ENCODE assay signal across 16 cellular contexts in the genomic region with DNA sequence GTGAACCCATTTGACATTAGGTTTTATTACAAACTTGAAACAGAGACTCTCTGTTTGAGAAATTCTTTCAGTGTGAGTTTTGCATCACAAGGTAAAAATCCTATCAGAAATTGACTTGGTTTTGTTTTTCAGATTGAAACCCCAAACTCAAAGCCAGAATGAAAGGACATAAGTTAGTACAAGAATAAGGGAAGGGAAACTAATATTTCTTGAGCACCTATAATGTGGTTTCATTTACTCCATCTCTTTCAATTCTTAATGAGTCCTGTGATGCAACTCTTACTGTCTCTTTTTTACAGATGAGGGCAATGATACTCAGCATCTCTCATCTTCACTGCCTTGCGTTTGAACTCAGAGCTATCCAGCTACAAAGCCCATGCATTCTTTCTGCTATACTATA.
DNase-seq lines count a peak whose midpoint lies in the region; ATAC-seq and TF ChIP-seq lines count a peak whose summit lies in the region.
"Had no signal": no experiment of that assay in that cellular context is flagged by ENCODE, and none has a peak within 500 bp of the region (broad histone marks: within the 10 kb centered on the region; RNA-seq: fewer than 3 reads in every experiment).

No MANE protein-coding gene starts in this region.

- H3K27me3 ChIP-seq in brain microvascular endothelial cell (replicated peaks), result no peaks in the 10 kb centered on the region
- H3K27me3 ChIP-seq: adrenal gland, tibial nerve had no signal

- H3K27ac ChIP-seq in brain microvascular endothelial cell, result no peak overlapping the region
- H3K27ac ChIP-seq: adrenal gland, parathyroid adenoma, tibial nerve had no signal

- ATAC-seq in GM19395 (IDR thresholded peaks at IDR 0.05; ENCODE audit: unreplicated experiment) (peak; percentile 95), HG02763 (IDR thresholded peaks at IDR 0.05; ENCODE audit: unreplicated experiment) (peak; percentile 73), HG03460 (IDR thresholded peaks at IDR 0.05; ENCODE audit: unreplicated experiment) (peak; percentile 84)
- ATAC-seq: left ventricle myocardium superior had no signal

- DNase-seq in GM13977 (ENCODE audit: low spot score) (peak; percentile 52), brain microvascular endothelial cell (no peak), RKO (ENCODE audit: low spot score) (no peak), HK-2 (ENCODE audit: unreplicated experiment) (no peak), KBM-7 (no peak)
- DNase-seq: activated CD8-positive, alpha-beta memory T cell treated with anti-CD3 and anti-CD28 coated beads for 24 hours; adrenal gland; effector memory CD4-positive, alpha-beta T cell; glutamatergic neuron; left ventricle myocardium superior; NCI-H1417 had no signal

- TF ChIP-seq CTCF in GM13977 (IDR thresholded peaks at IDR 0.05; ENCODE audit: extremely low read depth, insufficient read depth, missing control alignments) (no peak), brain microvascular endothelial cell (IDR thresholded peaks at IDR 0.05; ENCODE audit: low read depth, low read length, missing control alignments) (no peak)

- in situ Hi-C loops in GM13977 (cut with MboI; ENCODE audit: low pct_unique_long_range_greater_than_20kb, low sequenced_read_pairs, unreplicated experiment) (no loop called here), brain microvascular endothelial cell (cut with HindIII; ENCODE audit: low pct_ligation_motif_present, low sequenced_read_pairs) (no loop called here), KBM-7 (cut with MboI; ENCODE audit: low pct_unique_long_range_greater_than_20kb, low sequenced_read_pairs) (no loop called here)

- H3K36me3 ChIP-seq in brain microvascular endothelial cell (replicated peaks), result no peaks in the 10 kb centered on the region
- H3K36me3 ChIP-seq: adrenal gland, tibial nerve had no signal

- no peak overlapping the region for H3K4me3 ChIP-seq in brain microvascular endothelial cell (ENCODE audit: low read depth, low read length)
- H3K4me3 ChIP-seq: adrenal gland, tibial nerve had no signal
